Comparison of ENCODE assay signal across 26 cellular contexts in genomic region chr6:2950713-2951112, GRCh38.
"Had no signal": no experiment of that assay in that cellular context is flagged by ENCODE, and none has a peak within 500 bp of the region (broad histone marks: within the 10 kb centered on the region; RNA-seq: fewer than 3 reads in every experiment).

No MANE protein-coding gene starts in this region.

- H3K27me3 Mint-ChIP-seq: activated CD4-positive, alpha-beta T cell treated with anti-CD3 and anti-CD28 coated beads for 36 hours; activated naive CD8-positive, alpha-beta T cell treated with anti-CD3 and anti-CD28 coated beads, Interleukin-2, amount 10 ng/mL, durations not matched to agents 7 days and 5 days; stimulated activated naive B cell treated with anti-CD40 and anti-IgM and Interleukin-4, amounts not matched to agents 10 μg/mL and 1 μg/mL and 100 μg/mL, for 72 hours had no signal

- H3K4me3 Mint-ChIP-seq: activated CD4-positive, alpha-beta T cell treated with anti-CD3 and anti-CD28 coated beads for 36 hours; activated naive CD4-positive, alpha-beta T cell treated with anti-CD3 and anti-CD28 coated beads, Interleukin-2, amount 10 ng/mL, durations not matched to agents 7 days and 5 days; activated naive CD8-positive, alpha-beta T cell treated with anti-CD3 and anti-CD28 coated beads, Interleukin-2, amount 10 ng/mL, durations not matched to agents 7 days and 5 days; nephron; stimulated activated naive B cell treated with anti-CD40 and anti-IgM and Interleukin-4, amounts not matched to agents 10 μg/mL and 1 μg/mL and 100 μg/mL, for 72 hours had no signal

- H3K9me3 Mint-ChIP-seq: activated naive CD4-positive, alpha-beta T cell treated with anti-CD3 and anti-CD28 coated beads, Interleukin-2, amount 10 ng/mL, durations not matched to agents 7 days and 5 days; activated naive CD8-positive, alpha-beta T cell treated with anti-CD3 and anti-CD28 coated beads, Interleukin-2, amount 10 ng/mL, durations not matched to agents 7 days and 5 days; nephron; stimulated activated naive B cell treated with anti-CD40 and anti-IgM and Interleukin-4, amounts not matched to agents 10 μg/mL and 1 μg/mL and 100 μg/mL, for 72 hours had no signal

- DNase-seq: activated CD4-positive, alpha-beta T cell treated with anti-CD3 and anti-CD28 coated beads for 36 hours; activated CD4-positive, alpha-beta T cell treated with anti-CD3 and anti-CD28 coated beads, Interleukin-2, amount 50 U/mL, for 4 hours; activated CD4-positive, CD25-positive, alpha-beta regulatory T cell; activated gamma-delta T cell; activated naive CD4-positive, alpha-beta T cell treated with anti-CD3 and anti-CD28 coated beads, Interleukin-2, amount 10 ng/mL, durations not matched to agents 7 days and 5 days; activated naive CD8-positive, alpha-beta T cell treated with anti-CD3 and anti-CD28 coated beads, Interleukin-2, amount 10 ng/mL, durations not matched to agents 7 days and 5 days; amniotic stem cell; brain microvascular endothelial cell; caudate nucleus; esophagus squamous epithelium; foreskin melanocyte; heart right ventricle; kidney glomerular epithelial cell; left lung; retina; sigmoid colon; small intestine; stimulated activated CD4-positive, alpha-beta T cell treated with anti-CD3 and anti-CD28 coated beads, Interleukin-1b, Interleukin-23, amount 100 ng/mL, for 48 hours; stimulated activated CD4-positive, alpha-beta T cell treated with anti-CD3 and anti-CD28 coated beads, Interleukin-4, amount 100 ng/mL, for 4 hours; stimulated activated naive B cell treated with anti-CD40 and anti-IgM and Interleukin-4, amounts not matched to agents 10 μg/mL and 1 μg/mL and 100 μg/mL, for 72 hours had no signal

- H3K27ac Mint-ChIP-seq: activated CD4-positive, alpha-beta T cell treated with anti-CD3 and anti-CD28 coated beads for 36 hours; activated naive CD4-positive, alpha-beta T cell treated with anti-CD3 and anti-CD28 coated beads, Interleukin-2, amount 10 ng/mL, durations not matched to agents 7 days and 5 days; activated naive CD8-positive, alpha-beta T cell treated with anti-CD3 and anti-CD28 coated beads, Interleukin-2, amount 10 ng/mL, durations not matched to agents 7 days and 5 days; nephron; stimulated activated naive B cell treated with anti-CD40 and anti-IgM and Interleukin-4, amounts not matched to agents 10 μg/mL and 1 μg/mL and 100 μg/mL, for 72 hours had no signal

- ATAC-seq: activated CD4-positive, alpha-beta T cell treated with anti-CD3 and anti-CD28 coated beads for 36 hours; heart right ventricle; left lung; mucosa of descending colon; pancreas; stimulated activated naive B cell treated with anti-CD40 and anti-IgM and Interleukin-4, amounts not matched to agents 10 μg/mL and 1 μg/mL and 100 μg/mL, for 72 hours had no signal

- H3K4me3 ChIP-seq: esophagus squamous epithelium, heart right ventricle, left lung, mucosa of descending colon, pancreas, prostate gland, sigmoid colon, suprapubic skin, tibial nerve had no signal
